ENCODE assay signal across 9 cellular contexts in the genomic region with DNA sequence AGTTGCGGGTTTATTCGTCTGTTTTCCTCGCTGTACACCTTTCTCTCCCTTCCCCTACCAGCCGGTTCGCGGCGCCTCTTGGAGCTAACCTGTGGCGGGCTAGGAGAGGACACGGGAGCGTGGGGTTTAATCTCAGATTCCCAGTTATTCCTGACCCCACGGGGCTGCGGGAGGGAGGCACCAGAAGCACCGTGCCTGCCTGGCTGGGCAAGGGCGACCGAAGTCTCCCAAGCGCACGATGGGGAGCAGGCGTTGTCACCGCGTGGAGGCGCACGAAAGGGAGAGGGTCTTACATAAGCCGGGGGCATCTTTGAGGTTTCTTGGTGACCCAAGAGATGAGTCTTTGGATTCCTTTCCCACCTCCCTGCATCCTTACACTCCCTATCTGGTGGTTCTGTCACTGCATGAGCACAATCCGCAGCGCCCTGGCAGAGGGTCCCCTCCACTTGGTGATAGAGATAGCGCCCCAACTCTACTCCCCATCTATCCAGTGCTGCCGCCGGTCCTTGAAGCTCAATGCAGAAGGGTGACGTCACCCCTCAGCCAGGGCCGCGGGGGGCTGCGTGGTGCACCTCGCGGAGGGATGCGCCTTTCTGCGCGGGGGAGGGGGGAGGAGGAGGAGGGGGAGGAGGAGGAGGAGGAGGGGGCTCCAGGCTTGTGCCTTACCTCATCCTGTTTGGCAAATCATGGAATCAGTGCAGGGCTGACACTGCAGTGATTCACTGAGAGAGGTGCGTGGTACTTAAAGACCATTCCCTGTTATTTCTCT. TPM values are rescaled to one million over a fixed set of nuclear protein-coding genes. Genes with fewer than 3 reads are reported as not detected.
DNase-seq lines count a peak whose midpoint lies in the region; ATAC-seq and TF ChIP-seq lines count a peak whose summit lies in the region.
"Had no signal": no experiment of that assay in that cellular context is flagged by ENCODE, and none has a peak within 500 bp of the region (broad histone marks: within the 10 kb centered on the region; RNA-seq: fewer than 3 reads in every experiment).

No MANE protein-coding gene starts in this region.

- H3K4ac ChIP-seq in neuronal stem cell (ENCODE audit: low read length), result no peak overlapping the region

- no peaks in the 10 kb centered on the region for H3K9me3 ChIP-seq in neuronal stem cell (replicated peaks in 1 of 2; ENCODE audit: control insufficient read depth in 2 of 2, insufficient read depth in 1 of 2, low read depth in 1 of 2, low read length in 2 of 2)

- H3K27ac Mint-ChIP-seq in activated T-helper 1 cell treated with anti-CD3 and anti-CD28 coated beads, Interleukin-12 subunit alpha, Interleukin-12 subunit beta, Interleukin-2, Interleukin-4 antibody, amounts not matched to agents 30 ng/mL and 10 ng/mL and 1 ng/mL, durations not matched to agents 14 hours and 24 hours and 36 hours, result no peak overlapping the region
- peak overlapping the region; percentile 90 for H3K27ac Mint-ChIP-seq in glutamatergic neuron (ENCODE audit: unreplicated experiment)

- H4K8ac ChIP-seq in neuronal stem cell (ENCODE audit: low read depth, low read length), result no peak overlapping the region

- H2BK15ac ChIP-seq in neuronal stem cell (ENCODE audit: low read length), result no peak overlapping the region

- no peak overlapping the region for H3K27ac ChIP-seq in neuronal stem cell (replicated peaks; ENCODE audit: low read length)

- H3K4me1 ChIP-seq in neuronal stem cell (ENCODE audit: control insufficient read depth in 2 of 2, insufficient read depth in 1 of 2, low read depth in 1 of 2, low read length in 2 of 2), result peaks cover 2% of the 10 kb centered on the region in 2 donors

- no peak overlapping the region for H2BK120ac ChIP-seq in neuronal stem cell (ENCODE audit: low read depth, low read length)

- no peak overlapping the region for H3K23ac ChIP-seq in neuronal stem cell (ENCODE audit: low read depth, low read length, poor library complexity)

- H3K4me1 Mint-ChIP-seq in activated T-helper 1 cell treated with anti-CD3 and anti-CD28 coated beads, Interleukin-12 subunit alpha, Interleukin-12 subunit beta, Interleukin-2, Interleukin-4 antibody, amounts not matched to agents 30 ng/mL and 10 ng/mL and 1 ng/mL, durations not matched to agents 14 hours and 24 hours and 36 hours (ENCODE audit: low read depth), result no peaks in the 10 kb centered on the region
- no peaks in the 10 kb centered on the region for H3K4me1 Mint-ChIP-seq in glutamatergic neuron (ENCODE audit: low read depth, unreplicated experiment)

- peak overlapping the region; percentile 85 for H2AFZ ChIP-seq in neuronal stem cell (ENCODE audit: low read length)

- peak overlapping the region; percentile 9 for H3K9ac ChIP-seq in neuronal stem cell (ENCODE audit: low read depth, low read length, poor library complexity)

- H2BK12ac ChIP-seq in neuronal stem cell (ENCODE audit: low read length), result no peak overlapping the region

- H3K27me3 ChIP-seq in neuronal stem cell (ENCODE audit: control insufficient read depth in 3 of 3, insufficient read depth in 3 of 3, low read depth in 1 of 3, low read length in 3 of 3), result peaks cover 0 to 9% (median 0%) of the 10 kb centered on the region in 3 experiments

- peaks cover 10% of the 10 kb centered on the region for H3K27me3 Mint-ChIP-seq in activated T-helper 1 cell treated with anti-CD3 and anti-CD28 coated beads, Interleukin-12 subunit alpha, Interleukin-12 subunit beta, Interleukin-2, Interleukin-4 antibody, amounts not matched to agents 30 ng/mL and 10 ng/mL and 1 ng/mL, durations not matched to agents 14 hours and 24 hours and 36 hours (ENCODE audit: insufficient read depth)
- no peaks in the 10 kb centered on the region for H3K27me3 Mint-ChIP-seq in glutamatergic neuron (ENCODE audit: unreplicated experiment)

- no peaks in the 10 kb centered on the region for H3K36me3 Mint-ChIP-seq in activated T-helper 1 cell treated with anti-CD3 and anti-CD28 coated beads, Interleukin-12 subunit alpha, Interleukin-12 subunit beta, Interleukin-2, Interleukin-4 antibody, amounts not matched to agents 30 ng/mL and 10 ng/mL and 1 ng/mL, durations not matched to agents 14 hours and 24 hours and 36 hours (ENCODE audit: low read depth)
- H3K36me3 Mint-ChIP-seq in glutamatergic neuron (ENCODE audit: unreplicated experiment), result no peaks in the 10 kb centered on the region
- H3K36me3 Mint-ChIP-seq: activated naive CD4-positive, alpha-beta T cell treated with anti-CD3 and anti-CD28 coated beads, Interleukin-2, amount 50 U/mL, for 72 hours had no signal

- H3K18ac ChIP-seq in neuronal stem cell (ENCODE audit: low read length), result peak overlapping the region; percentile 2

- peak overlapping the region; percentile 80 for H3K4me2 ChIP-seq in neuronal stem cell (ENCODE audit: insufficient read depth, low read length, poor library complexity, severe bottlenecking)

- ATAC-seq in GM21360 (IDR thresholded peaks at IDR 0.05; ENCODE audit: unreplicated experiment) (no peak), esophagus mucosa (no peak)

- no peaks in the 10 kb centered on the region for H3K9me3 Mint-ChIP-seq in activated T-helper 1 cell treated with anti-CD3 and anti-CD28 coated beads, Interleukin-12 subunit alpha, Interleukin-12 subunit beta, Interleukin-2, Interleukin-4 antibody, amounts not matched to agents 30 ng/mL and 10 ng/mL and 1 ng/mL, durations not matched to agents 14 hours and 24 hours and 36 hours
- H3K9me3 Mint-ChIP-seq in glutamatergic neuron (ENCODE audit: unreplicated experiment), result peaks cover 5% of the 10 kb centered on the region
- H3K9me3 Mint-ChIP-seq: activated naive CD4-positive, alpha-beta T cell treated with anti-CD3 and anti-CD28 coated beads, Interleukin-2, amount 50 U/mL, for 72 hours had no signal

- H3K14ac ChIP-seq in neuronal stem cell (ENCODE audit: low read length), result no peak overlapping the region

- DNase-seq in C1 segment of cervical spinal cord (lab: John Stamatoyannopoulos, UW) (peak in 12 of 14 donors; percentile 2 to 78 (median 25)), NCI-H1105 treated with DMSO at 0.1 percent for 48 hours (lab: John Stamatoyannopoulos, UW) (peak; percentile 14), glutamatergic neuron (peak; percentile 69), neuronal stem cell (ENCODE audit: low spot score) (peak; percentile 14), GOT3 (lab: John Stamatoyannopoulos, UW) (no peak)
- DNase-seq in activated T-helper 1 cell treated with anti-CD3 and anti-CD28 coated beads, Interleukin-12 subunit alpha, Interleukin-12 subunit beta, Interleukin-2, Interleukin-4 antibody, amounts not matched to agents 30 ng/mL and 10 ng/mL and 1 ng/mL, durations not matched to agents 14 hours and 24 hours and 36 hours (ENCODE audit: low spot score), result no peak

- no peaks in the 10 kb centered on the region for H3K36me3 ChIP-seq in neuronal stem cell (replicated peaks in 1 of 2; ENCODE audit: control insufficient read depth in 2 of 2, insufficient read depth in 2 of 2, low read length in 2 of 2)

- no peak overlapping the region for H2BK5ac ChIP-seq in neuronal stem cell (ENCODE audit: low read length)

- WGBS in neuronal stem cell (ENCODE audit: extremely low coverage in 2 of 2, insufficient read length in 2 of 2, insufficient replicate concordance in 1 of 2), 2 donors, result no CpG with 5 or more reads among the region's 38 CpGs

- no peak overlapping the region for H4K91ac ChIP-seq in neuronal stem cell (ENCODE audit: low read depth, low read length, poor library complexity)

- H2AK5ac ChIP-seq in neuronal stem cell (ENCODE audit: low read depth, low read length), result no peak overlapping the region

- peak overlapping the region; percentile 39 to 89 for H3K4me3 ChIP-seq in neuronal stem cell (ENCODE audit: low read length in 2 of 2)

- H3K79me1 ChIP-seq in neuronal stem cell (ENCODE audit: low read depth, low read length), result no peaks in the 10 kb centered on the region

- H3K4me3 Mint-ChIP-seq in activated T-helper 1 cell treated with anti-CD3 and anti-CD28 coated beads, Interleukin-12 subunit alpha, Interleukin-12 subunit beta, Interleukin-2, Interleukin-4 antibody, amounts not matched to agents 30 ng/mL and 10 ng/mL and 1 ng/mL, durations not matched to agents 14 hours and 24 hours and 36 hours, result peak overlapping the region; percentile 82
- H3K4me3 Mint-ChIP-seq in glutamatergic neuron (ENCODE audit: unreplicated experiment), result peak overlapping the region; percentile 92

- intact Hi-C loops in activated T-helper 1 cell treated with anti-CD3 and anti-CD28 coated beads, Interleukin-12 subunit alpha, Interleukin-12 subunit beta, Interleukin-2, Interleukin-4 antibody, amounts not matched to agents 30 ng/mL and 10 ng/mL and 1 ng/mL, durations not matched to agents 14 hours and 24 hours and 36 hours (cut with micrococcal nuclease), result loop anchor here (10.0 kb wide), 1 partner anchor 237 kb away; a partner anchor contains a TSS

- no peak for TF ChIP-seq CTCF in glutamatergic neuron (IDR thresholded peaks at IDR 0.05; ENCODE audit: partially characterized antibody, unreplicated experiment)

RNA-seq across cellular contexts. Expression of a gene that starts 0.8 kb away (rescaled TPM):
- total RNA-seq in activated T-helper 1 cell treated with anti-CD3 and anti-CD28 coated beads, Interleukin-12 subunit alpha, Interleukin-12 subunit beta, Interleukin-2, Interleukin-4 antibody, amounts not matched to agents 30 ng/mL and 10 ng/mL and 1 ng/mL, durations not matched to agents 14 hours and 24 hours and 36 hours, result 0.54 TPM in 1 of 2 replicates, not detected in the other
- total RNA-seq in glutamatergic neuron (ENCODE audit: unreplicated experiment), result 54.0 TPM
- polyA plus RNA-seq in neuronal stem cell (2013, experiment 1 of 2), result 30.9 TPM
- 30.5 TPM for polyA plus RNA-seq in neuronal stem cell (2013, experiment 2 of 2)
- total RNA-seq in esophagus mucosa, result 11.3 TPM

Comparison
In these comparisons a context has a peak if more than half of its experiments do, and no peak if none do; other contexts are left out.
1. DNase-seq: peak in C1 segment of cervical spinal cord (12 of 14), NCI-H1105 treated with DMSO at 0.1 percent for 48 hours (single experiment), glutamatergic neuron (single experiment) and neuronal stem cell (single experiment); none in activated T-helper 1 cell treated with anti-CD3 and anti-CD28 coated beads, Interleukin-12 subunit alpha, Interleukin-12 subunit beta, Interleukin-2, Interleukin-4 antibody, amounts not matched to agents 30 ng/mL and 10 ng/mL and 1 ng/mL, durations not matched to agents 14 hours and 24 hours and 36 hours (single experiment) and GOT3 (single experiment).